22 cellular contexts compared by ENCODE assay signal in the genomic region with DNA sequence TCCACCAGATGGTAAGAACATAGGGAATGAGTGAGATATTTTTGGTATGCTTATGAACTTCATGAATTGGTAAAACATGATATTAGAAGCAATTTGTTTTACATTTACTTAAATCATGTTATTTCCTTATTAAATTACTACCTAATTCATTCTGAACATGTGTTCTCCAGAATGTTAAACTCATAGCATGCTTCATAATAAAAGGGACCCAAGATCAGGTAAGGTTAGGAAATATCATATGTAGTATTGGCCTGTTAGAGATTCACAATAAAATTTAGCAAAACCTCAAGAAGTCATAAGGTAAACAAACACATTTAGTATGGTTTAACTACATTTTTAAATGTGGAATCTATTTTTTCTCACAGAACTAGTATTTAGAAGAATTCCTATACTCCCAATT. TPM values are rescaled to one million over a fixed set of nuclear protein-coding genes. Genes with fewer than 3 reads are reported as not detected.
"Had no signal": no experiment of that assay in that cellular context is flagged by ENCODE, and none has a peak within 500 bp of the region (broad histone marks: within the 10 kb centered on the region; RNA-seq: fewer than 3 reads in every experiment).

No MANE protein-coding gene starts in this region.

- H3K4me3 ChIP-seq: heart left ventricle, right lobe of liver, spleen, thoracic aorta, vagina had no signal

- H3K4me1 ChIP-seq: heart left ventricle, right lobe of liver, spleen, vagina had no signal

- H3K27me3 ChIP-seq: heart left ventricle, right lobe of liver, spleen, vagina had no signal

- H3K36me3 Mint-ChIP-seq: brain, naive B cell, type B pancreatic cell had no signal

- H3K4me3 Mint-ChIP-seq: activated CD4-positive, alpha-beta T cell treated with anti-CD3 and anti-CD28 coated beads for 36 hours; activated naive CD4-positive, alpha-beta T cell treated with anti-CD3 and anti-CD28 coated beads for 36 hours; brain; dendritic cell treated with granulocyte-macrophage colony-stimulating factor and Interleukin-4, amounts not matched to agents 40 ng/mL and 50 ng/mL, for 4 days; naive B cell; type B pancreatic cell had no signal

- H3K27ac ChIP-seq: heart left ventricle, right lobe of liver, spleen, thoracic aorta, vagina had no signal

- DNase-seq: activated CD4-positive, alpha-beta T cell treated with anti-CD3 and anti-CD28 coated beads for 36 hours; activated CD4-positive, alpha-beta T cell treated with anti-CD3 and anti-CD28 coated beads, Interleukin-2, amount 50 U/mL, for 48 hours; activated CD8-positive, alpha-beta memory T cell treated with anti-CD3 and anti-CD28 coated beads, Interleukin-2, amount 50 U/mL, for 48 hours; activated effector memory CD4-positive, alpha-beta T cell treated with Interleukin-2 at 50 U/mL for 16 hours; activated T-cell treated with anti-CD3 and anti-CD28 coated beads, Interleukin-2, amount 50 U/mL, for 48 hours; effector CD4-positive, alpha-beta T cell; heart left ventricle; left colon; naive B cell; nucleus accumbens; right lobe of liver; spleen; stimulated activated CD4-positive, alpha-beta T cell treated with anti-CD3 and anti-CD28 coated beads, Interleukin-4, amount 100 ng/mL, for 1 hour; stimulated activated naive CD4-positive, alpha-beta T cell treated with Interleukin-2 at 50 U/mL for 16 hours had no signal

- H3K4me1 Mint-ChIP-seq: activated CD4-positive, alpha-beta T cell treated with anti-CD3 and anti-CD28 coated beads for 36 hours; naive B cell had no signal

- H3K9me3 ChIP-seq: heart left ventricle, right lobe of liver, spleen, thoracic aorta, vagina had no signal

- H3K27me3 Mint-ChIP-seq: activated CD4-positive, alpha-beta T cell treated with anti-CD3 and anti-CD28 coated beads for 36 hours; brain; dendritic cell treated with granulocyte-macrophage colony-stimulating factor and Interleukin-4, amounts not matched to agents 40 ng/mL and 50 ng/mL, for 4 days; naive B cell; type B pancreatic cell had no signal

- H3K27ac Mint-ChIP-seq: activated CD4-positive, alpha-beta T cell treated with anti-CD3 and anti-CD28 coated beads for 36 hours; activated naive CD4-positive, alpha-beta T cell treated with anti-CD3 and anti-CD28 coated beads for 36 hours; dendritic cell treated with granulocyte-macrophage colony-stimulating factor and Interleukin-4, amounts not matched to agents 40 ng/mL and 50 ng/mL, for 4 days; type B pancreatic cell had no signal

- H3K9me3 Mint-ChIP-seq: activated naive CD4-positive, alpha-beta T cell treated with anti-CD3 and anti-CD28 coated beads for 36 hours; brain; dendritic cell treated with granulocyte-macrophage colony-stimulating factor and Interleukin-4, amounts not matched to agents 40 ng/mL and 50 ng/mL, for 4 days; naive B cell; type B pancreatic cell had no signal

- H3K36me3 ChIP-seq: heart left ventricle, right lobe of liver, spleen, thoracic aorta, vagina had no signal

RNA-seq across cellular contexts. Expression of a gene that starts 28.2 kb away (rescaled TPM):
- total RNA-seq: activated CD4-positive, alpha-beta T cell treated with anti-CD3 and anti-CD28 coated beads for 36 hours; activated CD8-positive, alpha-beta memory T cell treated with anti-CD3 and anti-CD28 coated beads for 36 hours; activated naive CD4-positive, alpha-beta T cell treated with anti-CD3 and anti-CD28 coated beads for 36 hours; left colon had no signal
- polyA plus RNA-seq: neural cell had no signal
